ENCODE assay signal across 19 cellular contexts in the genomic region with DNA sequence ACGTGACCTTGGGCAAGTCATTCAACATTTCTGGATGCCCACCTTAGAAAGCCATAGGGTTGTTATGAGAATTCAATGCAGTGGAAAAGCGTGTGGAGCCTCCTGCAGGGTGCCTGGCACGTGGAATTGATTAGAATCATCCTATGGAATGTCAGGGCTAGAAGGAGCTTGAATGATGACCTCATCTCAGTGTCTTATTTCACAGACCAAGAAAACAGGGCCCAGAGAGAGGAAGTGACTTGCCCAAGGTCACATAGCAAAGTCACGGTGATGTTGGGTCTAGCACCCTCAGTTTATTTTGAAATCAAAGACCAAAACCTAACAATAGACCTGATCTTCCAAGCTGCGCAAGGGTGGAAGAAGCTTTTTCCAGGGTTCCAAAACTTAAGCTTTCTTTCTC. TPM values are rescaled to one million over a fixed set of nuclear protein-coding genes. Genes with fewer than 3 reads are reported as not detected.
DNase-seq lines count a peak whose midpoint lies in the region; ATAC-seq and TF ChIP-seq lines count a peak whose summit lies in the region.
"Had no signal": no experiment of that assay in that cellular context is flagged by ENCODE, and none has a peak within 500 bp of the region (broad histone marks: within the 10 kb centered on the region; RNA-seq: fewer than 3 reads in every experiment).

No MANE protein-coding gene starts in this region.

- no peak for TF ChIP-seq EP300 in SK-N-SH (IDR thresholded peaks at IDR 0.05; ENCODE audit: borderline replicate concordance in 1 of 2, low read depth in 1 of 2, low read length in 1 of 2)

- H3K27ac ChIP-seq in breast epithelium (no peak overlapping the region), SK-N-SH (ENCODE audit: low read depth in 2 of 2, low read length in 1 of 2) (no peak overlapping the region), WERI-Rb-1 (no peak overlapping the region)

- TF ChIP-seq RAD21 in SK-N-SH (IDR thresholded peaks at IDR 0.05; ENCODE audit: low read length) = no peak

- H3K9me3 ChIP-seq in breast epithelium (no peaks in the 10 kb centered on the region), SK-N-SH (no peaks in the 10 kb centered on the region), WERI-Rb-1 (ENCODE audit: severe bottlenecking) (no peaks in the 10 kb centered on the region), HAP-1 (no peaks in the 10 kb centered on the region)

- H3K79me2 ChIP-seq in SK-N-SH (ENCODE audit: insufficient read depth) = no peaks in the 10 kb centered on the region

- DNase-seq in MCF 10A (ENCODE audit: unreplicated experiment) (peak; percentile 53), breast epithelium (ENCODE audit: low spot score in 2 of 2) (no peak), SK-N-SH (no peak), fibroblast of mammary gland (ENCODE audit: low read depth) (peak; percentile 83), medulla oblongata (ENCODE audit: extremely low spot score) (no peak), WERI-Rb-1 (no peak), HAP-1 (ENCODE audit: low spot score in 2 of 2) (no peak)
- DNase-seq: activated CD4-positive, alpha-beta memory T cell treated with anti-CD3 and anti-CD28 coated beads, Interleukin-2, amount 10 ng/mL, durations not matched to agents 7 days and 5 days; activated T-cell treated with anti-CD3 and anti-CD28 coated beads, Interleukin-2, amount 50 U/mL, for 4 hours; CD4-positive, CD25-positive, alpha-beta regulatory T cell; effector memory CD8-positive, alpha-beta T cell; NCI-H2107; NCI-H774; stimulated activated naive CD4-positive, alpha-beta T cell had no signal

- H3K4me3 Mint-ChIP-seq in MCF 10A (ENCODE audit: unreplicated experiment) = no peak overlapping the region
- H3K4me3 Mint-ChIP-seq: activated CD4-positive, alpha-beta memory T cell treated with anti-CD3 and anti-CD28 coated beads, Interleukin-2, amount 10 ng/mL, durations not matched to agents 7 days and 5 days; activated T-cell treated with anti-CD3 and anti-CD28 coated beads, Interleukin-2, amount 50 U/mL, for 4 hours; CD4-positive, CD25-positive, alpha-beta regulatory T cell; central memory CD8-positive, alpha-beta T cell; effector memory CD8-positive, alpha-beta T cell; memory B cell had no signal

- no peaks in the 10 kb centered on the region for H3K27me3 ChIP-seq in breast epithelium
- H3K27me3 ChIP-seq in SK-N-SH (ENCODE audit: insufficient read depth) = 0 out of 2 replicates have a peak, but pooled peaks cover 3% of the 10 kb centered on the region
- H3K27me3 ChIP-seq in WERI-Rb-1 (ENCODE audit: insufficient read depth, low read depth, severe bottlenecking) = no peaks in the 10 kb centered on the region
- H3K27me3 ChIP-seq in HAP-1 (ENCODE audit: low read depth) = no peaks in the 10 kb centered on the region

- POLR2A ChIA-PET in MCF 10A (lab: Yijun Ruan, JAX) (interaction anchor here (0.6 to 1.2 kb wide), 3 partner anchors 35 to 212 kb away, joined by 3 to 4 read pairs (median 3); no protein-coding TSS in a partner anchor), SK-N-SH (lab: Yijun Ruan, JAX) (no interaction called here)

- no peak overlapping the region for H3K4me3 ChIP-seq in breast epithelium
- H3K4me3 ChIP-seq in SK-N-SH (ENCODE audit: low read depth in 2 of 2, low read length in 1 of 2) = no peak overlapping the region
- no peak overlapping the region for H3K4me3 ChIP-seq in fibroblast of mammary gland (ENCODE audit: control insufficient read depth, low read depth, low read length)
- no peak overlapping the region for H3K4me3 ChIP-seq in WERI-Rb-1 (ENCODE audit: low read depth, low read length)
- H3K4me3 ChIP-seq in HAP-1 = no peak overlapping the region

- H3K4me1 Mint-ChIP-seq in MCF 10A (ENCODE audit: insufficient read depth, unreplicated experiment) = peaks cover 24% of the 10 kb centered on the region

- no peaks in the 10 kb centered on the region for H3K9me3 Mint-ChIP-seq in MCF 10A (ENCODE audit: unreplicated experiment)
- H3K9me3 Mint-ChIP-seq: activated CD4-positive, alpha-beta memory T cell treated with anti-CD3 and anti-CD28 coated beads, Interleukin-2, amount 10 ng/mL, durations not matched to agents 7 days and 5 days; activated T-cell treated with anti-CD3 and anti-CD28 coated beads, Interleukin-2, amount 50 U/mL, for 4 hours; central memory CD8-positive, alpha-beta T cell; effector memory CD8-positive, alpha-beta T cell; memory B cell; type B pancreatic cell had no signal

- intact Hi-C loops in MCF 10A (cut with micrococcal nuclease) (loop anchor here (10.0 kb wide), 1 partner anchor 86 kb away; no protein-coding TSS in a partner anchor), breast epithelium (cut with DNase I; ENCODE audit: low total_unique reads) (loop anchor here (5.0 kb wide), 1 partner anchor 421 kb away; no protein-coding TSS in a partner anchor)

- CTCF ChIA-PET in MCF 10A (lab: Yijun Ruan, JAX) = interaction anchor here (0.5 to 1.4 kb wide), 11 partner anchors 10 to 561 kb away, joined by 3 to 6 read pairs (median 3); no protein-coding TSS in a partner anchor
- CTCF ChIA-PET in SK-N-SH (lab: Yijun Ruan, JAX) = interaction anchor here (1.0 to 1.7 kb wide), 7 partner anchors 19 to 254 kb away, joined by 3 to 7 read pairs (median 3); no protein-coding TSS in a partner anchor

- TF ChIP-seq POLR2A in breast epithelium (IDR thresholded peaks at IDR 0.05) = no peak

- no peak overlapping the region for H3K9ac ChIP-seq in SK-N-SH

- no peaks in the 10 kb centered on the region for H3K27me3 Mint-ChIP-seq in MCF 10A (ENCODE audit: insufficient read depth, unreplicated experiment)

- no peak for ATAC-seq in GM18502 (IDR thresholded peaks at IDR 0.05; ENCODE audit: poor library complexity, unreplicated experiment)
- ATAC-seq: activated T-cell treated with anti-CD3 and anti-CD28 coated beads, Interleukin-2, amount 50 U/mL, for 4 hours; effector memory CD8-positive, alpha-beta T cell had no signal

- TF ChIP-seq CTCF in MCF 10A (IDR thresholded peaks at IDR 0.05; ENCODE audit: unreplicated experiment) (no peak), breast epithelium (IDR thresholded peaks at IDR 0.05) (no peak), SK-N-SH (IDR thresholded peaks at IDR 0.05) (no peak), fibroblast of mammary gland (conservative IDR thresholded peaks at IDR 0.05; ENCODE audit: control insufficient read depth, insufficient read depth, low read depth, low read length) (peak; percentile 4), WERI-Rb-1 (IDR thresholded peaks at IDR 0.05; ENCODE audit: low read depth, low read length) (no peak)

- H3K27ac Mint-ChIP-seq in MCF 10A (ENCODE audit: low read depth, unreplicated experiment) = no peak overlapping the region
- H3K27ac Mint-ChIP-seq: activated CD4-positive, alpha-beta memory T cell treated with anti-CD3 and anti-CD28 coated beads, Interleukin-2, amount 10 ng/mL, durations not matched to agents 7 days and 5 days; effector memory CD8-positive, alpha-beta T cell; memory B cell; type B pancreatic cell had no signal

- H3K9me2 ChIP-seq in SK-N-SH = no peaks in the 10 kb centered on the region

- in situ Hi-C loops in HAP-1 (cut with MboI; ENCODE audit: low sequenced_read_pairs) = no loop called here

- no TSS peak for BruUV-seq in MCF 10A (replicated peaks; lab: Mats Ljungman, UMichigan)

- no peak overlapping the region for H2AFZ ChIP-seq in SK-N-SH (ENCODE audit: low read depth)

- H3K4me2 ChIP-seq in SK-N-SH = no peak overlapping the region

- no peaks in the 10 kb centered on the region for H4K20me1 ChIP-seq in SK-N-SH (ENCODE audit: insufficient read depth)

- no peaks in the 10 kb centered on the region for H3K4me1 ChIP-seq in breast epithelium
- H3K4me1 ChIP-seq in SK-N-SH (ENCODE audit: control insufficient read depth in 1 of 2, insufficient read depth in 2 of 2, low read depth in 1 of 2, low read length in 1 of 2) = peaks cover 0 to 8% of the 10 kb centered on the region in 2 experiments; a peak in 2 of 4 replicates
- H3K4me1 ChIP-seq in HAP-1 = no peaks in the 10 kb centered on the region

- no peaks in the 10 kb centered on the region for H3K36me3 ChIP-seq in breast epithelium
- H3K36me3 ChIP-seq in SK-N-SH (replicated peaks in 1 of 2; ENCODE audit: control insufficient read depth in 1 of 2, insufficient read depth in 2 of 2, low read length in 1 of 2) = no peaks in the 10 kb centered on the region
- no peaks in the 10 kb centered on the region for H3K36me3 ChIP-seq in WERI-Rb-1
- no peaks in the 10 kb centered on the region for H3K36me3 ChIP-seq in HAP-1 (replicated peaks)

- H3F3A ChIP-seq in SK-N-SH (replicated peaks; ENCODE audit: insufficient read depth) = no peaks in the 10 kb centered on the region

- 34% methylated on average over 5 of the region's 5 CpGs for WGBS in SK-N-SH (ENCODE audit: low lambda C conversion rate)

- H3K36me3 Mint-ChIP-seq in MCF 10A (ENCODE audit: insufficient read depth, unreplicated experiment) = peaks cover 17% of the 10 kb centered on the region
- H3K36me3 Mint-ChIP-seq: CD4-positive, CD25-positive, alpha-beta regulatory T cell had no signal

TF ChIP-seq in SK-N-SH, 30 proteins besides CTCF, POLR2A, EP300 and RAD21:
- TF ChIP-seq, protein P1, sequence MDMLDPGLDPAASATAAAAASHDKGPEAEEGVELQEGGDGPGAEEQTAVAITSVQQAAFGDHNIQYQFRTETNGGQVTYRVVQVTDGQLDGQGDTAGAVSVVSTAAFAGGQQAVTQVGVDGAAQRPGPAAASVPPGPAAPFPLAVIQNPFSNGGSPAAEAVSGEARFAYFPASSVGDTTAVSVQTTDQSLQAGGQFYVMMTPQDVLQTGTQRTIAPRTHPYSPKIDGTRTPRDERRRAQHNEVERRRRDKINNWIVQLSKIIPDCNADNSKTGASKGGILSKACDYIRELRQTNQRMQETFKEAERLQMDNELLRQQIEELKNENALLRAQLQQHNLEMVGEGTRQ (IDR thresholded peaks at IDR 0.05; ENCODE audit: borderline replicate concordance, low read depth, low read length) = no peak
- TF ChIP-seq TCF12 (IDR thresholded peaks at IDR 0.05) = peak; percentile 63; the same call in 1 of the 2 replicates
- TF ChIP-seq, protein P2, sequence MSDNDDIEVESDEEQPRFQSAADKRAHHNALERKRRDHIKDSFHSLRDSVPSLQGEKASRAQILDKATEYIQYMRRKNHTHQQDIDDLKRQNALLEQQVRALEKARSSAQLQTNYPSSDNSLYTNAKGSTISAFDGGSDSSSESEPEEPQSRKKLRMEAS (IDR thresholded peaks at IDR 0.05; ENCODE audit: low read depth) = peak; percentile 64; the same call in 1 of the 2 replicates

RNA-seq across cellular contexts. Expression of a gene that starts 6.0 kb away (rescaled TPM):
- total RNA-seq in MCF 10A (2022) = 0.96 and 2.6 TPM in 2 replicates
- total RNA-seq in breast epithelium = 1 to 10 TPM; 1.4 to 3.7 (median 2.3) TPM
- 0.02 and 0.03 TPM in 2 replicates for polyA plus RNA-seq in SK-N-SH (2012; rRNA removed)
- polyA plus RNA-seq in SK-N-SH (2012; cell fraction: cytosol; rRNA removed) = 0.01 and 0.04 TPM in 2 replicates
- 0.12 and 0.20 TPM in 2 replicates for polyA plus RNA-seq in SK-N-SH (2012; cell fraction: nucleus; rRNA removed)
- total RNA-seq: activated CD4-positive, alpha-beta memory T cell treated with anti-CD3 and anti-CD28 coated beads, Interleukin-2, amount 10 ng/mL, durations not matched to agents 7 days and 5 days; activated T-cell treated with anti-CD3 and anti-CD28 coated beads, Interleukin-2, amount 50 U/mL, for 4 hours; CD4-positive, CD25-positive, alpha-beta regulatory T cell; M059J had no signal
- polyA plus RNA-seq: CD4-positive, CD25-positive, alpha-beta regulatory T cell had no signal

Comparison
In these comparisons a context has a peak if more than half of its experiments do, and no peak if none do; other contexts are left out.
1. DNase-seq: peak in MCF 10A (single experiment) and fibroblast of mammary gland (single experiment); none in breast epithelium (0 of 2), SK-N-SH (single experiment), medulla oblongata (single experiment), WERI-Rb-1 (single experiment) and HAP-1 (0 of 2).